Comparison of ENCODE assay signal across 8 cellular contexts in genomic region chr14:75542585-75543091, GRCh38. TPM values are rescaled to one million over a fixed set of nuclear protein-coding genes. Genes with fewer than 3 reads are reported as not detected.
DNase-seq lines count a peak whose midpoint lies in the region; ATAC-seq lines count a peak whose summit lies in the region.

No MANE protein-coding gene starts in this region.

- peak; percentile 54 for ATAC-seq in GM21381 (IDR thresholded peaks at IDR 0.05; ENCODE audit: unreplicated experiment)
- ATAC-seq in HG03280 (IDR thresholded peaks at IDR 0.05; ENCODE audit: unreplicated experiment): no peak

- intact Hi-C loops in cardiac septum (cut with DNase I): no loop called here

- DNase-seq in C1 segment of cervical spinal cord (lab: John Stamatoyannopoulos, UW) (peak in 8 of 14 donors; percentile 6 to 53 (median 22)), MV-4-11 (lab: John Stamatoyannopoulos, UW) (peak; percentile 86), activated T-cell treated with anti-CD3 and anti-CD28 coated beads for 48 hours (ENCODE audit: low read depth) (peak; percentile 82), cardiac septum (ENCODE audit: low spot score) (peak; percentile 93), NCI-H1694 (lab: John Stamatoyannopoulos, UW) (no peak)
- peak; percentile 91 for DNase-seq in stimulated activated CD4-positive, alpha-beta T cell treated with anti-CD3 and anti-CD28 coated beads, Interleukin-15, amount 100 ng/mL, for 24 hours

RNA-seq across cellular contexts. Expression of gene BATF, which starts 20.4 kb away (rescaled TPM):
- total RNA-seq in cardiac septum: 0.65 TPM

RNA-seq across cellular contexts. Expression of gene FLVCR2, which starts 35.8 kb away (rescaled TPM):
- total RNA-seq in cardiac septum: 1.3 TPM
